Comparison of ENCODE assay signal across 8 cellular contexts in genomic region chrX:154136627-154137161, GRCh38. TPM values are rescaled to one million over a fixed set of nuclear protein-coding genes. Genes with fewer than 3 reads are reported as not detected.
A peak's percentile ranks its signal among the peaks of the same experiment; 100 is the strongest.
DNase-seq lines count a peak whose midpoint lies in the region; ATAC-seq, FAIRE-seq and TF ChIP-seq lines count a peak whose summit lies in the region.

No MANE protein-coding gene starts in this region.

- DNase-seq in AG08395 (ENCODE audit: low spot score) = peak; percentile 51
- peak; percentile 54 for DNase-seq in GM19239 (ENCODE audit: insufficient read length, low spot score)
- DNase-seq in NCI-H748 (lab: John Stamatoyannopoulos, UW; ENCODE audit: unreplicated experiment) = peak; percentile 78
- DNase-seq in activated CD8-positive, alpha-beta memory T cell treated with anti-CD3 and anti-CD28 coated beads, Interleukin-2, amount 50 U/mL, for 4 hours = peak; percentile 72
- DNase-seq in erythroblast (lab: John Stamatoyannopoulos, UW) = peak; percentile 71 to 79
- peak; percentile 74 for DNase-seq in natural killer cell treated with Interleukin-12 subunit alpha and Interleukin-12 subunit beta and Interleukin-15 and Interleukin-18, amount 100 ng/mL, for 72 hours (ENCODE audit: low spot score)

- FAIRE-seq in GM19239 (lab: Jason Lieb, UNC) = no peak

- peaks cover 10 to 16% of the 10 kb centered on the region in 2 donors for H3K4me1 Mint-ChIP-seq in natural killer cell treated with Interleukin-12 subunit alpha and Interleukin-12 subunit beta and Interleukin-15 and Interleukin-18, amount 100 ng/mL, for 72 hours (ENCODE audit: low read depth in 2 of 2)
- H3K4me1 Mint-ChIP-seq in stimulated activated memory B cell treated with anti-CD40 and anti-IgM and Interleukin-4, amounts not matched to agents 10 μg/mL and 1 μg/mL and 100 μg/mL, for 72 hours = peaks cover 12% of the 10 kb centered on the region

- ATAC-seq in natural killer cell treated with Interleukin-12 subunit alpha and Interleukin-12 subunit beta and Interleukin-15 and Interleukin-18, amount 100 ng/mL, for 72 hours = peak; percentile 75 to 89
- peak; percentile 85 for ATAC-seq in stimulated activated memory B cell treated with anti-CD40 and anti-IgM and Interleukin-4, amounts not matched to agents 10 μg/mL and 1 μg/mL and 100 μg/mL, for 72 hours
- ATAC-seq in GM21786 (IDR thresholded peaks at IDR 0.05; ENCODE audit: unreplicated experiment) = no peak

- H3K4me3 Mint-ChIP-seq in natural killer cell treated with Interleukin-12 subunit alpha and Interleukin-12 subunit beta and Interleukin-15 and Interleukin-18, amount 100 ng/mL, for 72 hours = peak overlapping the region; percentile 50
- H3K4me3 Mint-ChIP-seq in stimulated activated memory B cell treated with anti-CD40 and anti-IgM and Interleukin-4, amounts not matched to agents 10 μg/mL and 1 μg/mL and 100 μg/mL, for 72 hours = peak overlapping the region; percentile 80

- no peaks in the 10 kb centered on the region for H3K27me3 Mint-ChIP-seq in natural killer cell treated with Interleukin-12 subunit alpha and Interleukin-12 subunit beta and Interleukin-15 and Interleukin-18, amount 100 ng/mL, for 72 hours
- H3K27me3 Mint-ChIP-seq in stimulated activated memory B cell treated with anti-CD40 and anti-IgM and Interleukin-4, amounts not matched to agents 10 μg/mL and 1 μg/mL and 100 μg/mL, for 72 hours = no peaks in the 10 kb centered on the region

- no peak for TF ChIP-seq POLR2A in erythroblast (IDR thresholded peaks at IDR 0.05; ENCODE audit: low read length)

- H3K9me3 Mint-ChIP-seq in natural killer cell treated with Interleukin-12 subunit alpha and Interleukin-12 subunit beta and Interleukin-15 and Interleukin-18, amount 100 ng/mL, for 72 hours = no peaks in the 10 kb centered on the region
- no peaks in the 10 kb centered on the region for H3K9me3 Mint-ChIP-seq in stimulated activated memory B cell treated with anti-CD40 and anti-IgM and Interleukin-4, amounts not matched to agents 10 μg/mL and 1 μg/mL and 100 μg/mL, for 72 hours

- H3K27ac Mint-ChIP-seq in natural killer cell treated with Interleukin-12 subunit alpha and Interleukin-12 subunit beta and Interleukin-15 and Interleukin-18, amount 100 ng/mL, for 72 hours = peak overlapping the region; percentile 79 to 88
- peak overlapping the region; percentile 90 for H3K27ac Mint-ChIP-seq in stimulated activated memory B cell treated with anti-CD40 and anti-IgM and Interleukin-4, amounts not matched to agents 10 μg/mL and 1 μg/mL and 100 μg/mL, for 72 hours

- H3K36me3 Mint-ChIP-seq in natural killer cell treated with Interleukin-12 subunit alpha and Interleukin-12 subunit beta and Interleukin-15 and Interleukin-18, amount 100 ng/mL, for 72 hours = no peaks in the 10 kb centered on the region
- H3K36me3 Mint-ChIP-seq in stimulated activated memory B cell treated with anti-CD40 and anti-IgM and Interleukin-4, amounts not matched to agents 10 μg/mL and 1 μg/mL and 100 μg/mL, for 72 hours = no peaks in the 10 kb centered on the region

RNA-seq across cellular contexts. Expression of gene OPN1LW, which starts 7.3 kb away (rescaled TPM):
- not detected for total RNA-seq in natural killer cell treated with Interleukin-12 subunit alpha and Interleukin-12 subunit beta and Interleukin-15 and Interleukin-18, amount 100 ng/mL, for 72 hours

RNA-seq across cellular contexts. Expression of gene MECP2, which starts 39.2 kb away (rescaled TPM):
- total RNA-seq in natural killer cell treated with Interleukin-12 subunit alpha and Interleukin-12 subunit beta and Interleukin-15 and Interleukin-18, amount 100 ng/mL, for 72 hours = 100 to 1,000 TPM in 1 of 2 donors, 10 to 100 TPM in 1; 65.5 to 103 TPM

RNA-seq across cellular contexts. Expression of gene OPN1MW, which starts 45.7 kb away (rescaled TPM):
- not detected for total RNA-seq in natural killer cell treated with Interleukin-12 subunit alpha and Interleukin-12 subunit beta and Interleukin-15 and Interleukin-18, amount 100 ng/mL, for 72 hours
